In genomic region chr6:148051-148984, GRCh38 we compare ENCODE assay signal across 8 cellular contexts.
DNase-seq lines count a peak whose midpoint lies in the region; ATAC-seq and TF ChIP-seq lines count a peak whose summit lies in the region.
"Not testable (repeated sequence)": the region's sequence is repeated elsewhere in the genome, so short reads cannot be mapped to it uniquely, and the experiment has no call there.

No MANE protein-coding gene starts in this region.

- H3K27me3 Mint-ChIP-seq in activated CD8-positive, alpha-beta T cell treated with anti-CD3 and anti-CD28 coated beads, Interleukin-2, amount 10 ng/mL, durations not matched to agents 7 days and 5 days (ENCODE audit: low read depth): peaks cover 25% of the 10 kb centered on the region
- not testable (repeated sequence) for H3K27me3 Mint-ChIP-seq in mesothelial cell of epicardium (ENCODE audit: low read depth)

- TF ChIP-seq CTCF in mesothelial cell of epicardium (IDR thresholded peaks at IDR 0.05; ENCODE audit: unreplicated experiment): peak; percentile 72

- DNase-seq in GDM1 (lab: John Stamatoyannopoulos, UW) (peak; percentile 49), OCI-M1 (lab: John Stamatoyannopoulos, UW) (peak; percentile 94)
- peak; percentile 81 for DNase-seq in activated CD8-positive, alpha-beta T cell treated with anti-CD3 and anti-CD28 coated beads, Interleukin-2, amount 10 ng/mL, durations not matched to agents 7 days and 5 days
- peak; percentile 20 for DNase-seq in effector CD4-positive, alpha-beta T cell
- not testable (repeated sequence) for DNase-seq in mesothelial cell of epicardium (ENCODE audit: low spot score in 2 of 2, unreplicated experiment in 2 of 2)
- peak; percentile 18 to 20 for DNase-seq in stimulated activated CD8-positive, alpha-beta memory T cell treated with anti-CD3 and anti-CD28 coated beads, Interleukin-4, amount 100 ng/mL, for 4 hours (ENCODE audit: low read depth in 2 of 2, low spot score in 1 of 2)

- POLR2A ChIA-PET in activated CD8-positive, alpha-beta T cell treated with anti-CD3 and anti-CD28 coated beads, Interleukin-2, amount 10 ng/mL, durations not matched to agents 7 days and 5 days (lab: Charles Lee): not testable (repeated sequence)

- not testable (repeated sequence) for H3K4me1 Mint-ChIP-seq in activated CD8-positive, alpha-beta T cell treated with anti-CD3 and anti-CD28 coated beads, Interleukin-2, amount 10 ng/mL, durations not matched to agents 7 days and 5 days (ENCODE audit: low read depth)
- H3K4me1 Mint-ChIP-seq in mesothelial cell of epicardium: peaks cover 20% of the 10 kb centered on the region

- not testable (repeated sequence) for H3K4me3 Mint-ChIP-seq in activated CD8-positive, alpha-beta T cell treated with anti-CD3 and anti-CD28 coated beads, Interleukin-2, amount 10 ng/mL, durations not matched to agents 7 days and 5 days; mesothelial cell of epicardium

- peak; percentile 92 for ATAC-seq in GM21619 (IDR thresholded peaks at IDR 0.05; ENCODE audit: unreplicated experiment)
- peak; percentile 85 for ATAC-seq in HG03469 (IDR thresholded peaks at IDR 0.05; ENCODE audit: unreplicated experiment)
- peak; percentile 90 for ATAC-seq in activated CD8-positive, alpha-beta T cell treated with anti-CD3 and anti-CD28 coated beads, Interleukin-2, amount 10 ng/mL, durations not matched to agents 7 days and 5 days

- not testable (repeated sequence) for H3K27ac Mint-ChIP-seq in activated CD8-positive, alpha-beta T cell treated with anti-CD3 and anti-CD28 coated beads, Interleukin-2, amount 10 ng/mL, durations not matched to agents 7 days and 5 days; mesothelial cell of epicardium

- CTCF ChIA-PET in activated CD8-positive, alpha-beta T cell treated with anti-CD3 and anti-CD28 coated beads, Interleukin-2, amount 10 ng/mL, durations not matched to agents 7 days and 5 days (lab: Charles Lee): interaction anchor here (0.6 to 1.2 kb wide), 4 partner anchors 10 to 401 kb away, joined by 3 to 5 read pairs (median 4); no protein-coding TSS in a partner anchor

- H3K36me3 Mint-ChIP-seq in activated CD8-positive, alpha-beta T cell treated with anti-CD3 and anti-CD28 coated beads, Interleukin-2, amount 10 ng/mL, durations not matched to agents 7 days and 5 days (ENCODE audit: low read depth); mesothelial cell of epicardium: not testable (repeated sequence)

- H3K9me3 Mint-ChIP-seq in activated CD8-positive, alpha-beta T cell treated with anti-CD3 and anti-CD28 coated beads, Interleukin-2, amount 10 ng/mL, durations not matched to agents 7 days and 5 days (ENCODE audit: insufficient read depth); mesothelial cell of epicardium: not testable (repeated sequence)
